ENCODE assay signal across 19 cellular contexts in the genomic region with DNA sequence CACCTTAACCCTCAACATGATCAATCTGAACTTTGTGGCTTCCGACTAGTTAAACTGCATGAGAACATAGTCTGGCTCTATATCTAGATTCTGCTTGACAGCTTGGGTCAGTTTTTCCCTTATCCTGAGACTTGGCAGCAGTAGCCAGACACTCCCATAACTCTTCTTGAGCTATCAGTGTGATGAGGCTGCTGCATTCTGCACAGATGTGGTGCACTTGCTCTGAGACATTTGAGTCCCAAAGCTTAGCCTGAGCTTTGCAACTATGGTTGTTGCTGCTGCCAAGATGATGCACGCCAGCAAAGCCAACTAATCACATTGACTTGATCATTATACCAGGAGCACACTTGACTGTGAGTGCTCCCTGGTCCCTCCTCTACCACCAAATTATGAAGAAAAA. TPM values are rescaled to one million over a fixed set of nuclear protein-coding genes. Genes with fewer than 3 reads are reported as not detected.
DNase-seq lines count a peak whose midpoint lies in the region; ATAC-seq and TF ChIP-seq lines count a peak whose summit lies in the region.
"Had no signal": no experiment of that assay in that cellular context is flagged by ENCODE, and none has a peak within 500 bp of the region (broad histone marks: within the 10 kb centered on the region; RNA-seq: fewer than 3 reads in every experiment).

No MANE protein-coding gene starts in this region.

- BruUV-seq in IMR-90 (replicated peaks; lab: Mats Ljungman, UMichigan): no TSS peak

- POLR2A ChIA-PET in IMR-90 (lab: Charles Lee; ENCODE audit: unreplicated experiment): no interaction called here
- POLR2A ChIA-PET in activated CD8-positive, alpha-beta T cell treated with anti-CD3 and anti-CD28 coated beads for 36 hours (lab: Charles Lee): no interaction called here

- no peak overlapping the region for H3K9ac ChIP-seq in IMR-90 (ENCODE audit: low read depth, low read length)
- H3K9ac ChIP-seq: KMS-11 had no signal

- H2AFZ ChIP-seq in IMR-90 (replicated peaks; ENCODE audit: low read length, poor library complexity): no peak overlapping the region

- TF ChIP-seq POLR2A in IMR-90 (IDR thresholded peaks at IDR 0.05; ENCODE audit: low read depth, low read length): no peak

- TF ChIP-seq CTCF in IMR-90 (conservative IDR thresholded peaks at IDR 0.05; ENCODE audit: low read depth, low read length): no peak
- TF ChIP-seq CTCF in nephron (IDR thresholded peaks at IDR 0.05; ENCODE audit: unreplicated experiment in 3 of 3): no peak
- no peak for TF ChIP-seq CTCF in activated CD8-positive, alpha-beta T cell treated with anti-CD3 and anti-CD28 coated beads for 36 hours (IDR thresholded peaks at IDR 0.05)

- H3K36me3 Mint-ChIP-seq in activated CD4-positive, alpha-beta T cell treated with anti-CD3 and anti-CD28 coated beads, Interleukin-2, amount 10 ng/mL, durations not matched to agents 24 days and 14 days (ENCODE audit: low read depth): peaks cover 59% of the 10 kb centered on the region
- no peaks in the 10 kb centered on the region for H3K36me3 Mint-ChIP-seq in nephron (ENCODE audit: low read depth)
- H3K36me3 Mint-ChIP-seq in activated CD8-positive, alpha-beta T cell treated with anti-CD3 and anti-CD28 coated beads for 36 hours (ENCODE audit: low read depth): no peaks in the 10 kb centered on the region
- H3K36me3 Mint-ChIP-seq: CD14-positive monocyte had no signal

- intact Hi-C loops in activated CD4-positive, alpha-beta T cell treated with anti-CD3 and anti-CD28 coated beads, Interleukin-2, amount 10 ng/mL, durations not matched to agents 24 days and 14 days (cut with micrococcal nuclease): no loop called here
- intact Hi-C loops in IMR-90 (cut with micrococcal nuclease): no loop called here
- intact Hi-C loops in activated CD8-positive, alpha-beta T cell treated with anti-CD3 and anti-CD28 coated beads for 36 hours (cut with micrococcal nuclease): no loop called here

- no peaks in the 10 kb centered on the region for H3K27me3 Mint-ChIP-seq in activated CD4-positive, alpha-beta T cell treated with anti-CD3 and anti-CD28 coated beads, Interleukin-2, amount 10 ng/mL, durations not matched to agents 24 days and 14 days
- no peaks in the 10 kb centered on the region for H3K27me3 Mint-ChIP-seq in nephron (ENCODE audit: low read depth)
- peaks cover 18% of the 10 kb centered on the region for H3K27me3 Mint-ChIP-seq in activated CD8-positive, alpha-beta T cell treated with anti-CD3 and anti-CD28 coated beads for 36 hours

- no peak overlapping the region for H2BK20ac ChIP-seq in IMR-90 (ENCODE audit: low read depth, low read length)

- H3K14ac ChIP-seq in IMR-90 (replicated peaks; ENCODE audit: low read depth, low read length): no peak overlapping the region

- H3K4me3 ChIP-seq in IMR-90 (ENCODE audit: insufficient read depth, low read depth, low read length): no peak overlapping the region

- no peak overlapping the region; the same call in 1 of the 2 replicates for H3K23ac ChIP-seq in IMR-90 (ENCODE audit: low read depth, low read length)

- no peak overlapping the region for H2BK120ac ChIP-seq in IMR-90 (ENCODE audit: low read depth, low read length)

- dilution Hi-C loops in IMR-90 (cut with HindIII; ENCODE audit: low sequenced_read_pairs, unreplicated experiment): loop anchor here (25.0 kb wide), 1 partner anchor 111 kb away; no protein-coding TSS in a partner anchor

- no peak overlapping the region for H3K4ac ChIP-seq in IMR-90 (ENCODE audit: low read depth, low read length)

- H2AK9ac ChIP-seq in IMR-90 (replicated peaks; ENCODE audit: low read depth, low read length, poor library complexity): no peak overlapping the region

- no peak overlapping the region for H3K27ac ChIP-seq in IMR-90 (ENCODE audit: insufficient read depth, low read length)
- H3K27ac ChIP-seq: KMS-11 had no signal

- H3K9me1 ChIP-seq in IMR-90 (ENCODE audit: insufficient read depth, low read length): peaks cover 3% of the 10 kb centered on the region; the same call in 1 of the 2 replicates

- H2BK5ac ChIP-seq in IMR-90 (ENCODE audit: low read depth, low read length, poor library complexity, severe bottlenecking): no peak overlapping the region

- no peak overlapping the region for H4K5ac ChIP-seq in IMR-90 (ENCODE audit: low read depth, low read length)

- no peak for TF ChIP-seq RAD21 in IMR-90 (IDR thresholded peaks at IDR 0.05; ENCODE audit: low read length)

- H3K36me3 ChIP-seq in IMR-90 (ENCODE audit: control insufficient read depth, insufficient read depth, low read length): peaks cover 26% of the 10 kb centered on the region

- no peak overlapping the region for H3K4me3 Mint-ChIP-seq in activated CD4-positive, alpha-beta T cell treated with anti-CD3 and anti-CD28 coated beads, Interleukin-2, amount 10 ng/mL, durations not matched to agents 24 days and 14 days
- H3K4me3 Mint-ChIP-seq in nephron: no peak overlapping the region
- H3K4me3 Mint-ChIP-seq in activated CD8-positive, alpha-beta T cell treated with anti-CD3 and anti-CD28 coated beads for 36 hours: no peak overlapping the region
- H3K4me3 Mint-ChIP-seq: CD14-positive monocyte had no signal

- H3K56ac ChIP-seq in IMR-90 (ENCODE audit: extremely low read depth, insufficient read depth, low read length): no peak overlapping the region

- H3K18ac ChIP-seq in IMR-90 (ENCODE audit: low read depth, low read length): no peak overlapping the region

- H2BK15ac ChIP-seq in IMR-90 (ENCODE audit: low read depth, low read length): no peak overlapping the region

- no peak overlapping the region for H4K8ac ChIP-seq in IMR-90 (ENCODE audit: low read depth in 2 of 2, low read length in 2 of 2)

- no peaks in the 10 kb centered on the region for H3K9me3 ChIP-seq in IMR-90 (ENCODE audit: control insufficient read depth, insufficient read depth, low read length)
- H3K9me3 ChIP-seq: Caco-2 had no signal

- peaks cover 8 to 18% of the 10 kb centered on the region in 2 experiments; a peak in 3 of 4 replicates for H3K79me1 ChIP-seq in IMR-90 (ENCODE audit: low read depth in 1 of 2, low read length in 2 of 2)

- no peak overlapping the region for H2AK5ac ChIP-seq in IMR-90 (ENCODE audit: low read depth, low read length)

- in situ Hi-C loops in IMR-90 (cut with MboI; ENCODE audit: low sequenced_read_pairs): no loop called here

- no peak overlapping the region for H3K27ac Mint-ChIP-seq in activated CD4-positive, alpha-beta T cell treated with anti-CD3 and anti-CD28 coated beads, Interleukin-2, amount 10 ng/mL, durations not matched to agents 24 days and 14 days
- peak overlapping the region; percentile 8 to 45 (median 28) for H3K27ac Mint-ChIP-seq in nephron
- no peak overlapping the region for H3K27ac Mint-ChIP-seq in activated CD8-positive, alpha-beta T cell treated with anti-CD3 and anti-CD28 coated beads for 36 hours

- ATAC-seq in IMR-90 (ENCODE audit: low read depth): no peak
- no peak for ATAC-seq in left lobe of liver
- ATAC-seq in activated CD8-positive, alpha-beta T cell treated with anti-CD3 and anti-CD28 coated beads for 36 hours: no peak

- WGBS in IMR-90 (ENCODE audit: extremely low coverage in 2 of 2, insufficient read length in 1 of 2), 2 experiments: no CpG with 5 or more reads among the region's 2 CpGs

- no peaks in the 10 kb centered on the region for H3K27me3 ChIP-seq in IMR-90 (ENCODE audit: control insufficient read depth, insufficient read depth, low read length)

- H4K20me1 ChIP-seq in IMR-90 (ENCODE audit: insufficient read depth, low read length): no peaks in the 10 kb centered on the region

- H3K9me3 Mint-ChIP-seq in activated CD4-positive, alpha-beta T cell treated with anti-CD3 and anti-CD28 coated beads, Interleukin-2, amount 10 ng/mL, durations not matched to agents 24 days and 14 days: no peaks in the 10 kb centered on the region
- H3K9me3 Mint-ChIP-seq in nephron: no peaks in the 10 kb centered on the region
- no peaks in the 10 kb centered on the region for H3K9me3 Mint-ChIP-seq in activated CD8-positive, alpha-beta T cell treated with anti-CD3 and anti-CD28 coated beads for 36 hours
- H3K9me3 Mint-ChIP-seq: CD14-positive monocyte had no signal

- H4K91ac ChIP-seq in IMR-90 (ENCODE audit: insufficient read depth, low read depth, low read length): no peak overlapping the region

- peak; percentile 53 for DNase-seq in activated CD4-positive, alpha-beta T cell treated with anti-CD3 and anti-CD28 coated beads, Interleukin-2, amount 10 ng/mL, durations not matched to agents 24 days and 14 days
- no peak for DNase-seq in activated CD4-positive, alpha-beta T cell treated with anti-CD3 and anti-CD28 coated beads, Interleukin-2, amount 50 U/mL, for 1 hour
- DNase-seq in IMR-90 (peak; percentile 30), fibroblast of gingiva (ENCODE audit: low read depth) (peak; percentile 3), left lobe of liver (ENCODE audit: low spot score) (no peak), middle frontal gyrus (ENCODE audit: extremely low spot score, low spot score) (no peak)
- DNase-seq in activated CD8-positive, alpha-beta T cell treated with anti-CD3 and anti-CD28 coated beads for 36 hours: no peak
- DNase-seq: 8988T, Caco-2, DMS79, GOT3, NCI-H1092, NCI-H1694, NCI-H2107, NCI-H774, SIG-M5 had no signal

- CTCF ChIA-PET in IMR-90 (lab: Yijun Ruan, JAX): interaction anchor here (1.4 kb wide), 1 partner anchor 125 kb away, joined by 3 read pairs; no protein-coding TSS in a partner anchor
- CTCF ChIA-PET in activated CD8-positive, alpha-beta T cell treated with anti-CD3 and anti-CD28 coated beads for 36 hours (lab: Charles Lee): interaction anchor here (1.4 kb wide), 1 partner anchor 125 kb away, joined by 4 read pairs; no protein-coding TSS in a partner anchor

- peaks cover 20% of the 10 kb centered on the region for H3K4me1 Mint-ChIP-seq in activated CD4-positive, alpha-beta T cell treated with anti-CD3 and anti-CD28 coated beads, Interleukin-2, amount 10 ng/mL, durations not matched to agents 24 days and 14 days
- peaks cover 17% of the 10 kb centered on the region for H3K4me1 Mint-ChIP-seq in nephron
- peaks cover 16% of the 10 kb centered on the region for H3K4me1 Mint-ChIP-seq in activated CD8-positive, alpha-beta T cell treated with anti-CD3 and anti-CD28 coated beads for 36 hours (ENCODE audit: low read depth)
- H3K4me1 Mint-ChIP-seq: CD14-positive monocyte had no signal

- H3K4me2 ChIP-seq in IMR-90 (ENCODE audit: low read depth, low read length): no peak overlapping the region
- H3K4me2 ChIP-seq: KMS-11 had no signal

- peaks cover 5% of the 10 kb centered on the region for H3K4me1 ChIP-seq in IMR-90 (ENCODE audit: control insufficient read depth, insufficient read depth, low read length)
- H3K4me1 ChIP-seq: Caco-2 had no signal

TF ChIP-seq in IMR-90, 13 proteins besides CTCF, POLR2A, EP300 and RAD21 (continues in another document):
- no peak for TF ChIP-seq CEBPB (IDR thresholded peaks at IDR 0.05; ENCODE audit: low read depth, low read length)
- no peak for TF ChIP-seq BHLHE40 (IDR thresholded peaks at IDR 0.05; ENCODE audit: low read depth, low read length)

RNA-seq across cellular contexts. Expression of gene MOCS2, which starts 36.2 kb away (rescaled TPM):
- total RNA-seq in activated CD4-positive, alpha-beta T cell treated with anti-CD3 and anti-CD28 coated beads, Interleukin-2, amount 10 ng/mL, durations not matched to agents 24 days and 14 days: 16.5 and 18.4 TPM in 2 replicates
- total RNA-seq in IMR-90 (2012; rRNA removed): 36.4 and 62.5 TPM in 2 replicates
- polyA plus RNA-seq in IMR-90 (2012; rRNA removed): 32.8 and 40.0 TPM in 2 replicates
- 4.7 and 5.5 TPM in 2 replicates for polyA plus RNA-seq in IMR-90 (2012; cell fraction: cytosol; rRNA removed)
- 1.2 and 13.8 TPM in 2 replicates for polyA plus RNA-seq in IMR-90 (2012; cell fraction: nucleus; rRNA removed; ENCODE audit: low replicate concordance)
- 42.5 TPM for total RNA-seq in left lobe of liver
- 10 to 100 TPM; 18.6 to 19.9 TPM for total RNA-seq in activated CD8-positive, alpha-beta T cell treated with anti-CD3 and anti-CD28 coated beads for 36 hours

Comparison
In these comparisons a context has a peak if more than half of its experiments do, and no peak if none do; other contexts are left out.
1. DNase-seq: peak in activated CD4-positive, alpha-beta T cell treated with anti-CD3 and anti-CD28 coated beads, Interleukin-2, amount 10 ng/mL, durations not matched to agents 24 days and 14 days (single experiment), IMR-90 (single experiment) and fibroblast of gingiva (single experiment); none in activated CD4-positive, alpha-beta T cell treated with anti-CD3 and anti-CD28 coated beads, Interleukin-2, amount 50 U/mL, for 1 hour (single experiment), left lobe of liver (single experiment), middle frontal gyrus (single experiment) and activated CD8-positive, alpha-beta T cell treated with anti-CD3 and anti-CD28 coated beads for 36 hours (single experiment).
2. H3K27ac Mint-ChIP-seq: peak in nephron (3 of 3); none in activated CD4-positive, alpha-beta T cell treated with anti-CD3 and anti-CD28 coated beads, Interleukin-2, amount 10 ng/mL, durations not matched to agents 24 days and 14 days (single experiment) and activated CD8-positive, alpha-beta T cell treated with anti-CD3 and anti-CD28 coated beads for 36 hours (single experiment).